20 cellular contexts compared by ENCODE assay signal in genomic region chr12:117144599-117144998, GRCh38. TPM values are rescaled to one million over a fixed set of nuclear protein-coding genes. Genes with fewer than 3 reads are reported as not detected.
DNase-seq lines count a peak whose midpoint lies in the region; ATAC-seq and TF ChIP-seq lines count a peak whose summit lies in the region.
"Had no signal": no experiment of that assay in that cellular context is flagged by ENCODE, and none has a peak within 500 bp of the region (broad histone marks: within the 10 kb centered on the region; RNA-seq: fewer than 3 reads in every experiment).

No MANE protein-coding gene starts in this region.

- H3K27ac ChIP-seq in dorsolateral prefrontal cortex (peak overlapping the region in 30 of 59 donors; percentile 3 to 80 (median 38)), substantia nigra (ENCODE audit: low read depth, low read length, poor library complexity, severe bottlenecking) (no peak overlapping the region), Peyer's patch (no peak overlapping the region)

- H3K9me3 ChIP-seq in Peyer's patch, result no peaks in the 10 kb centered on the region

- H3K4me3 Mint-ChIP-seq in stimulated activated naive CD8-positive, alpha-beta T cell treated with anti-CD3 and anti-CD28 coated beads, Interleukin-15, Interleukin-2, amounts not matched to agents 100 ng/mL and 50 ng/mL, for 24 hours, result no peak overlapping the region
- no peak overlapping the region for H3K4me3 Mint-ChIP-seq in effector memory CD8-positive, alpha-beta T cell
- no peak overlapping the region for H3K4me3 Mint-ChIP-seq in activated CD8-positive, alpha-beta T cell treated with anti-CD3 and anti-CD28 coated beads, Interleukin-2, amount 10 ng/mL, durations not matched to agents 7 days and 5 days
- H3K4me3 Mint-ChIP-seq: B cell had no signal

- POLR2A ChIA-PET in activated CD8-positive, alpha-beta T cell treated with anti-CD3 and anti-CD28 coated beads, Interleukin-2, amount 10 ng/mL, durations not matched to agents 7 days and 5 days (lab: Charles Lee), result no interaction called here

- intact Hi-C loops in dorsolateral prefrontal cortex (cut with DNase I), result no loop called here

- TF ChIP-seq POLR2A in Peyer's patch (IDR thresholded peaks at IDR 0.05), result no peak

- no peak for TF ChIP-seq CTCF in dorsolateral prefrontal cortex (IDR thresholded peaks at IDR 0.05 in 54 of 56, conservative IDR thresholded peaks at IDR 0.05 in 2 of 56; ENCODE audit: low read depth in 1 of 56, partially characterized antibody in 56 of 56)
- no peak for TF ChIP-seq CTCF in Peyer's patch (IDR thresholded peaks at IDR 0.05)

- no peak overlapping the region for H3K4me3 ChIP-seq in dorsolateral prefrontal cortex
- no peak overlapping the region for H3K4me3 ChIP-seq in Peyer's patch

- H3K4me1 Mint-ChIP-seq in stimulated activated naive CD8-positive, alpha-beta T cell treated with anti-CD3 and anti-CD28 coated beads, Interleukin-15, Interleukin-2, amounts not matched to agents 100 ng/mL and 50 ng/mL, for 24 hours (ENCODE audit: low read depth), result peaks cover 27% of the 10 kb centered on the region
- H3K4me1 Mint-ChIP-seq in effector memory CD8-positive, alpha-beta T cell (ENCODE audit: low read depth in 2 of 2), result peaks cover 0 to 6% of the 10 kb centered on the region in 2 donors
- peaks cover 21% of the 10 kb centered on the region for H3K4me1 Mint-ChIP-seq in activated CD8-positive, alpha-beta T cell treated with anti-CD3 and anti-CD28 coated beads, Interleukin-2, amount 10 ng/mL, durations not matched to agents 7 days and 5 days (ENCODE audit: low read depth)

- DNase-seq in stimulated activated naive CD8-positive, alpha-beta T cell treated with anti-CD3 and anti-CD28 coated beads, Interleukin-15, Interleukin-2, amounts not matched to agents 100 U/mL and 50 U/mL, for 24 hours, result no peak
- DNase-seq in dorsolateral prefrontal cortex, result peak in 7 of 10 donors; percentile 40 to 66 (median 45)
- DNase-seq in midbrain (lab: John Stamatoyannopoulos, UW), result peak; percentile 77
- DNase-seq in substantia nigra (lab: John Stamatoyannopoulos, UW), result peak in 37 of 49 donors; percentile 13 to 81 (median 45)
- DNase-seq in effector memory CD8-positive, alpha-beta T cell, result no peak
- no peak for DNase-seq in Peyer's patch
- DNase-seq in activated CD8-positive, alpha-beta T cell treated with anti-CD3 and anti-CD28 coated beads, Interleukin-2, amount 10 ng/mL, durations not matched to agents 7 days and 5 days, result no peak
- DNase-seq: EL; GF-D8; MV-4-11; NCI-H1105 treated with DMSO at 0.1 percent for 48 hours; NCI-H1694; NCI-H2081; NCI-H2171; NCI-H524; NCI-H774; NK-92 treated with Interleukin-12 subunit alpha and Interleukin-12 subunit beta, amount 100 ng/mL, for 24 hours had no signal

- CTCF ChIA-PET in activated CD8-positive, alpha-beta T cell treated with anti-CD3 and anti-CD28 coated beads, Interleukin-2, amount 10 ng/mL, durations not matched to agents 7 days and 5 days (lab: Charles Lee), result no interaction called here

- H3K4me1 ChIP-seq in Peyer's patch, result no peaks in the 10 kb centered on the region

- H3K36me3 ChIP-seq in Peyer's patch, result peaks cover 0 to 46% (median 0%) of the 10 kb centered on the region in 3 donors

- no peaks in the 10 kb centered on the region for H3K9me3 Mint-ChIP-seq in stimulated activated naive CD8-positive, alpha-beta T cell treated with anti-CD3 and anti-CD28 coated beads, Interleukin-15, Interleukin-2, amounts not matched to agents 100 ng/mL and 50 ng/mL, for 24 hours
- H3K9me3 Mint-ChIP-seq in effector memory CD8-positive, alpha-beta T cell, result no peaks in the 10 kb centered on the region
- H3K9me3 Mint-ChIP-seq in activated CD8-positive, alpha-beta T cell treated with anti-CD3 and anti-CD28 coated beads, Interleukin-2, amount 10 ng/mL, durations not matched to agents 7 days and 5 days (ENCODE audit: insufficient read depth), result no peaks in the 10 kb centered on the region
- H3K9me3 Mint-ChIP-seq: IgD-negative memory B cell had no signal

- no peaks in the 10 kb centered on the region for H3K27me3 Mint-ChIP-seq in stimulated activated naive CD8-positive, alpha-beta T cell treated with anti-CD3 and anti-CD28 coated beads, Interleukin-15, Interleukin-2, amounts not matched to agents 100 ng/mL and 50 ng/mL, for 24 hours
- H3K27me3 Mint-ChIP-seq in effector memory CD8-positive, alpha-beta T cell, result no peaks in the 10 kb centered on the region
- H3K27me3 Mint-ChIP-seq in activated CD8-positive, alpha-beta T cell treated with anti-CD3 and anti-CD28 coated beads, Interleukin-2, amount 10 ng/mL, durations not matched to agents 7 days and 5 days (ENCODE audit: low read depth), result no peaks in the 10 kb centered on the region
- H3K27me3 Mint-ChIP-seq: B cell, IgD-negative memory B cell had no signal

- peaks cover 53% of the 10 kb centered on the region for H3K36me3 Mint-ChIP-seq in stimulated activated naive CD8-positive, alpha-beta T cell treated with anti-CD3 and anti-CD28 coated beads, Interleukin-15, Interleukin-2, amounts not matched to agents 100 ng/mL and 50 ng/mL, for 24 hours (ENCODE audit: low read depth)
- peaks cover 52% of the 10 kb centered on the region for H3K36me3 Mint-ChIP-seq in effector memory CD8-positive, alpha-beta T cell (ENCODE audit: insufficient read depth)
- peaks cover 29% of the 10 kb centered on the region for H3K36me3 Mint-ChIP-seq in activated CD8-positive, alpha-beta T cell treated with anti-CD3 and anti-CD28 coated beads, Interleukin-2, amount 10 ng/mL, durations not matched to agents 7 days and 5 days (ENCODE audit: low read depth)

- no peak for ATAC-seq in stimulated activated naive CD8-positive, alpha-beta T cell treated with anti-CD3 and anti-CD28 coated beads, Interleukin-15, Interleukin-2, amounts not matched to agents 100 U/mL and 50 U/mL, for 24 hours
- ATAC-seq in effector memory CD8-positive, alpha-beta T cell (replicated peaks), result no peak
- no peak for ATAC-seq in activated CD8-positive, alpha-beta T cell treated with anti-CD3 and anti-CD28 coated beads, Interleukin-2, amount 10 ng/mL, durations not matched to agents 7 days and 5 days

- H3K27ac Mint-ChIP-seq in stimulated activated naive CD8-positive, alpha-beta T cell treated with anti-CD3 and anti-CD28 coated beads, Interleukin-15, Interleukin-2, amounts not matched to agents 100 ng/mL and 50 ng/mL, for 24 hours, result peak overlapping the region; percentile 58
- no peak overlapping the region for H3K27ac Mint-ChIP-seq in effector memory CD8-positive, alpha-beta T cell
- no peak overlapping the region for H3K27ac Mint-ChIP-seq in activated CD8-positive, alpha-beta T cell treated with anti-CD3 and anti-CD28 coated beads, Interleukin-2, amount 10 ng/mL, durations not matched to agents 7 days and 5 days
- H3K27ac Mint-ChIP-seq: B cell, IgD-negative memory B cell had no signal

- H3K27me3 ChIP-seq in dorsolateral prefrontal cortex (no peaks in the 10 kb centered on the region), Peyer's patch (no peaks in the 10 kb centered on the region)

RNA-seq across cellular contexts. Expression of gene TESC, which starts 45.4 kb away (rescaled TPM):
- total RNA-seq in dorsolateral prefrontal cortex (10 to 100 TPM; 12.2 to 65.0 (median 37.1) TPM), Peyer's patch (10 to 100 TPM in 1 of 4 donors, 1 to 10 TPM in 3; 1.8 to 32.2 (median 3.2) TPM)
- total RNA-seq in activated CD8-positive, alpha-beta T cell treated with anti-CD3 and anti-CD28 coated beads, Interleukin-2, amount 10 ng/mL, durations not matched to agents 7 days and 5 days, result 100 to 1,000 TPM; 103 to 106 TPM

RNA-seq across cellular contexts. Expression of gene FBXO21, which starts 45.7 kb away (rescaled TPM):
- total RNA-seq in dorsolateral prefrontal cortex (100 to 1,000 TPM in 16 of 120 experiments, 10 to 100 TPM in 104; 55.8 to 117 (median 87.1) TPM), Peyer's patch (100 to 1,000 TPM in 1 of 4 donors, 10 to 100 TPM in 3; 42.5 to 115 (median 68.8) TPM)
- total RNA-seq in activated CD8-positive, alpha-beta T cell treated with anti-CD3 and anti-CD28 coated beads, Interleukin-2, amount 10 ng/mL, durations not matched to agents 7 days and 5 days, result 10 to 100 TPM; 26.3 to 29.6 TPM

Comparison
In these comparisons a context has a peak if more than half of its experiments do, and no peak if none do; other contexts are left out.
1. DNase-seq: peak in dorsolateral prefrontal cortex (7 of 10), midbrain (single experiment) and substantia nigra (37 of 49); none in stimulated activated naive CD8-positive, alpha-beta T cell treated with anti-CD3 and anti-CD28 coated beads, Interleukin-15, Interleukin-2, amounts not matched to agents 100 U/mL and 50 U/mL, for 24 hours (single experiment), effector memory CD8-positive, alpha-beta T cell (0 of 3), Peyer's patch (0 of 3) and activated CD8-positive, alpha-beta T cell treated with anti-CD3 and anti-CD28 coated beads, Interleukin-2, amount 10 ng/mL, durations not matched to agents 7 days and 5 days (single experiment).
2. H3K27ac ChIP-seq: peak in dorsolateral prefrontal cortex (30 of 59); none in substantia nigra (single experiment) and Peyer's patch (0 of 4).